8 cellular contexts compared by ENCODE assay signal in the genomic region with DNA sequence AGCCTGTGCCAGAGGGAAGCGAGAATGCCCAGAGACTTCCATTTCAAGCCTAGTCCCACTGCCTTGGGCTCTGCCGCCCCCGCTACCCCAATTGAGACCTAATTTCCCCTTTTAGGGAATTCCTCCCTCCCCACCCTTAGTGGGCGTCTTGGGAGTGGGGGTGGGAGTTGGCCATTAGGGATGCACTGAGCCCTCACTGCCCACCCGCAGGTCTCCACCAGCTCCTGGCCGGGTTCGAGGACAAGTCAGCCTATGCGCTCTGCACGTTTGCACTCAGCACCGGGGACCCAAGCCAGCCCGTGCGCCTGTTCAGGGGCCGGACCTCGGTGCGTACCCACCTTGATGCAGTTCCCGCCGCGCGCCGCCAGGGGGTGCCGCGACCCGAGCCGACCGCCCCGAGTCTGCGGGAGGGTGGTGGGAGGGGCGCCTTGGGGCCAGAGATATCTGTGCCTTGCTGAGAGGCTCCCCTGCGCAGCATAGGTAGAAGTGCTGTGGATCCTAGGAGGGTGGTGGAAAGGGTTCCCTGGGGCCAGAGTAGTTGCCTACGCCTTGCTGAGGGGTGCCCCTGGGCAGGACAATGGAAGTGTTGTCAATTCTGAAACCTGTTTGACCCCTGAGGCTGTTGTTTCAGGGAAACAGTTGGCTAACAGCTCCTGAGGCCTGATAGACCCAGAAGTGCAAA.
DNase-seq lines count a peak whose midpoint lies in the region; ATAC-seq lines count a peak whose summit lies in the region.

No MANE protein-coding gene starts in this region.

- DNase-seq in NCI-H146 (lab: John Stamatoyannopoulos, UW) (peak; percentile 55), NCI-H146 treated with DMSO at 0.1 percent for 48 hours (lab: John Stamatoyannopoulos, UW; ENCODE audit: unreplicated experiment) (no peak), T-helper 2 cell (peak; percentile 48 to 77 (median 61)), astrocyte of the hippocampus (ENCODE audit: low read depth, low spot score) (peak; percentile 74), islet precursor cell (peak; percentile 83), RKO (ENCODE audit: low spot score) (no peak)
- peak; percentile 80 for DNase-seq in stimulated activated CD4-positive, alpha-beta T cell treated with anti-CD3 and anti-CD28 coated beads, Interleukin-4, amount 100 ng/mL, for 24 hours

- ATAC-seq in HG03460 (IDR thresholded peaks at IDR 0.05; ENCODE audit: unreplicated experiment): peak; percentile 62

Comparison
In these comparisons a context has a peak if more than half of its experiments do, and no peak if none do; other contexts are left out.
1. DNase-seq: peak in NCI-H146 (single experiment), T-helper 2 cell (5 of 5), astrocyte of the hippocampus (single experiment), islet precursor cell (single experiment) and stimulated activated CD4-positive, alpha-beta T cell treated with anti-CD3 and anti-CD28 coated beads, Interleukin-4, amount 100 ng/mL, for 24 hours (single experiment); none in NCI-H146 treated with DMSO at 0.1 percent for 48 hours (single experiment) and RKO (single experiment).